Comparison of ENCODE assay signal across 1 cellular context in genomic region chr6:125639621-125640020, GRCh38.
TF ChIP-seq lines count a peak whose summit lies in the region.

No MANE protein-coding gene starts in this region.

TF ChIP-seq in HEK293, 187 proteins besides CTCF, POLR2A, EP300 and RAD21 (continued from another document):
- no peak for TF ChIP-seq ZSCAN4 (tag by site-specific recombination; IDR thresholded peaks at IDR 0.05)
- TF ChIP-seq ZNF654 (tag by site-specific recombination; IDR thresholded peaks at IDR 0.05; ENCODE audit: low read depth): no peak
- TF ChIP-seq TRIM28 (IDR thresholded peaks at IDR 0.05; ENCODE audit: borderline replicate concordance, low read length): peak; percentile 87; the same call in 1 of the 2 replicates
- TF ChIP-seq SP3 (tag by site-specific recombination; IDR thresholded peaks at IDR 0.05): no peak
- no peak for TF ChIP-seq ZNF707 (tag by site-specific recombination; IDR thresholded peaks at IDR 0.05)
- no peak for TF ChIP-seq INSM2 (tag by site-specific recombination; IDR thresholded peaks at IDR 0.05)
- TF ChIP-seq KLF10 (tag by site-specific recombination; IDR thresholded peaks at IDR 0.05): no peak
- no peak for TF ChIP-seq ZNF302 (tag by site-specific recombination; IDR thresholded peaks at IDR 0.05; ENCODE audit: low read depth)
TF ChIP-seq in HEK293: peak in this region for 2.
